Comparison of ENCODE assay signal across 10 cellular contexts in the genomic region with DNA sequence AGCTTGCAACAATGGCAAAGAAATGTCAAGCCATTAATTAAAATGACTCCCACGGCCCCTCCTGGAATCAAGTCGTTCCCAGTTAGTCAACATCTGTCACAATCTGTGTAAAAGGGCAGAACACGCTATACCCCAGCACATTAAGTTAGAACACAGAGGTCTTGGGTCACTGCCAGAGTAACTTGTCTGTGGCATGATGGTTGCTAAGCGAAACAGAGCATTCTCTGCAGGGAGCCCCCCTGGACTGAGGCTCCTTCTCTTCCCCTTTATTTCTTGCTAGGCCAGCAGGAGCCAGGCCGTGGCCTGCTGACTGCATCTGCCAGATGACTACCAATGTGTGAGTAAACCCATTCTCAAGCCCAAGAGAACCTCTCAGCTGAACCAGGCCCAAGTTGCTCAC. TPM values are rescaled to one million over a fixed set of nuclear protein-coding genes. Genes with fewer than 3 reads are reported as not detected.
A peak's percentile ranks its signal among the peaks of the same experiment; 100 is the strongest.
DNase-seq lines count a peak whose midpoint lies in the region; ATAC-seq and TF ChIP-seq lines count a peak whose summit lies in the region.
"Had no signal": no experiment of that assay in that cellular context is flagged by ENCODE, and none has a peak within 500 bp of the region (broad histone marks: within the 10 kb centered on the region; RNA-seq: fewer than 3 reads in every experiment).

No MANE protein-coding gene starts in this region.

- H3K4me3 ChIP-seq in coronary artery: no peak overlapping the region
- H3K4me3 ChIP-seq: BLaER1 treated with 17β-estradiol and CSF1 and Interleukin-3, amounts not matched to agents 10 nM and 100 nM had no signal

- in situ Hi-C loops in KBM-7 (cut with MboI; ENCODE audit: low pct_unique_long_range_greater_than_20kb, low sequenced_read_pairs): no loop called here

- ATAC-seq in esophagus mucosa: no peak

- H3K9me3 Mint-ChIP-seq in nephron: no peaks in the 10 kb centered on the region
- H3K9me3 Mint-ChIP-seq: T-helper 1 cell treated with Interleukin-12 subunit alpha and Interleukin-12 subunit beta and Interleukin-4 antibody, amounts not matched to agents 30 μg/mL and 1 μg/mL, for 36 hours had no signal

- peak overlapping the region; percentile 49 for H3K27ac ChIP-seq in cingulate gyrus (ENCODE audit: low read depth, low read length)
- H3K27ac ChIP-seq in coronary artery: no peak overlapping the region
- H3K27ac ChIP-seq: BLaER1 treated with 17β-estradiol and CSF1 and Interleukin-3, amounts not matched to agents 10 nM and 100 nM had no signal

- H3K36me3 Mint-ChIP-seq in nephron (ENCODE audit: low read depth): peaks cover 11% of the 10 kb centered on the region

- no peaks in the 10 kb centered on the region for H3K4me1 Mint-ChIP-seq in nephron

- DNase-seq in AG08395 (ENCODE audit: low spot score): peak; percentile 20
- DNase-seq in KBM-7: peak; percentile 9
- no peak for DNase-seq in activated CD4-positive, alpha-beta T cell treated with anti-CD3 and anti-CD28 coated beads, Interleukin-2, amount 50 U/mL, for 1 hour
- DNase-seq in GF-D8 (lab: John Stamatoyannopoulos, UW): no peak
- no peak for DNase-seq in coronary artery (ENCODE audit: low spot score)

- H3K27ac Mint-ChIP-seq in nephron: peak overlapping the region in 2 of 3 experiments; percentile 82 to 84
- H3K27ac Mint-ChIP-seq: T-helper 1 cell treated with Interleukin-12 subunit alpha and Interleukin-12 subunit beta and Interleukin-4 antibody, amounts not matched to agents 30 μg/mL and 1 μg/mL, for 36 hours had no signal

- TF ChIP-seq CTCF in nephron (IDR thresholded peaks at IDR 0.05; ENCODE audit: unreplicated experiment in 3 of 3) (no peak), coronary artery (IDR thresholded peaks at IDR 0.05) (no peak)

- H3K4me3 Mint-ChIP-seq in nephron: no peak overlapping the region
- H3K4me3 Mint-ChIP-seq: T-helper 1 cell treated with Interleukin-12 subunit alpha and Interleukin-12 subunit beta and Interleukin-4 antibody, amounts not matched to agents 30 μg/mL and 1 μg/mL, for 36 hours had no signal

- H3K27me3 Mint-ChIP-seq in nephron (ENCODE audit: low read depth): no peaks in the 10 kb centered on the region

RNA-seq across cellular contexts. Expression of a gene that starts 51.9 kb away (rescaled TPM):
- total RNA-seq in esophagus mucosa: 3.6 TPM

Comparison
In these comparisons a context has a peak if more than half of its experiments do, and no peak if none do; other contexts are left out.
1. DNase-seq: peak in AG08395 (single experiment) and KBM-7 (single experiment); none in activated CD4-positive, alpha-beta T cell treated with anti-CD3 and anti-CD28 coated beads, Interleukin-2, amount 50 U/mL, for 1 hour (single experiment), GF-D8 (single experiment) and coronary artery (single experiment).